In genomic region chr11:79060081-79060480, GRCh38 we compare ENCODE assay signal across 28 cellular contexts.
DNase-seq lines count a peak whose midpoint lies in the region; ATAC-seq and TF ChIP-seq lines count a peak whose summit lies in the region.
"Had no signal": no experiment of that assay in that cellular context is flagged by ENCODE, and none has a peak within 500 bp of the region (broad histone marks: within the 10 kb centered on the region; RNA-seq: fewer than 3 reads in every experiment).

No MANE protein-coding gene starts in this region.

- no peaks in the 10 kb centered on the region for H3K79me2 ChIP-seq in neural progenitor cell (ENCODE audit: low read depth)

- no peak for TF ChIP-seq CTCF in BE2C (IDR thresholded peaks at IDR 0.05; ENCODE audit: low read depth, low read length)
- TF ChIP-seq CTCF in chondrocyte (IDR thresholded peaks at IDR 0.05) = no peak
- TF ChIP-seq CTCF in neural progenitor cell (IDR thresholded peaks at IDR 0.05) = no peak

- no peaks in the 10 kb centered on the region for H3K27me3 Mint-ChIP-seq in chondrocyte (ENCODE audit: low read depth)
- peaks cover 7% of the 10 kb centered on the region for H3K27me3 Mint-ChIP-seq in neural progenitor cell (ENCODE audit: insufficient read depth, low read depth)

- H3K4me3 ChIP-seq in BE2C (ENCODE audit: low read depth, low read length) (no peak overlapping the region), neural progenitor cell (no peak overlapping the region), MG63 (no peak overlapping the region)
- H3K4me3 ChIP-seq: GM23248 had no signal

- no peaks in the 10 kb centered on the region for H3K36me3 Mint-ChIP-seq in chondrocyte (ENCODE audit: low read depth)
- peaks cover 6% of the 10 kb centered on the region for H3K36me3 Mint-ChIP-seq in neural progenitor cell
- H3K36me3 Mint-ChIP-seq: activated naive CD8-positive, alpha-beta T cell treated with anti-CD3 and anti-CD28 coated beads for 36 hours; stimulated activated memory B cell treated with anti-CD40 and anti-IgM and Interleukin-4, amounts not matched to agents 10 μg/mL and 1 μg/mL and 100 μg/mL, for 72 hours; T-cell had no signal

- peak overlapping the region; percentile 14 for H2AFZ ChIP-seq in neural progenitor cell (replicated peaks)
- H2AFZ ChIP-seq: GM23248 had no signal

- H3K9me3 ChIP-seq in BE2C = no peaks in the 10 kb centered on the region
- no peaks in the 10 kb centered on the region for H3K9me3 ChIP-seq in neural progenitor cell (ENCODE audit: low read depth)
- H3K9me3 ChIP-seq in MG63 = no peaks in the 10 kb centered on the region

- H3K4me1 ChIP-seq in BE2C (peaks cover 37% of the 10 kb centered on the region), neural progenitor cell (peaks cover 20% of the 10 kb centered on the region)

- no peak overlapping the region for H3K27ac ChIP-seq in neural progenitor cell
- H3K27ac ChIP-seq: GM23248 had no signal

- ATAC-seq in GM21737 (IDR thresholded peaks at IDR 0.05; ENCODE audit: unreplicated experiment) (no peak), HG03565 (IDR thresholded peaks at IDR 0.05; ENCODE audit: unreplicated experiment) (no peak)
- ATAC-seq: left lobe of liver; stimulated activated memory B cell treated with anti-CD40 and anti-IgM and Interleukin-4, amounts not matched to agents 10 μg/mL and 1 μg/mL and 100 μg/mL, for 72 hours; T-cell had no signal

- H3K27me3 ChIP-seq in BE2C (no peaks in the 10 kb centered on the region), neural progenitor cell (no peaks in the 10 kb centered on the region), MG63 (no peaks in the 10 kb centered on the region)

- H3K4me3 Mint-ChIP-seq in chondrocyte (ENCODE audit: unreplicated experiment) = no peak overlapping the region
- H3K4me3 Mint-ChIP-seq in neural progenitor cell = peak overlapping the region; percentile 61
- H3K4me3 Mint-ChIP-seq: activated naive CD8-positive, alpha-beta T cell treated with anti-CD3 and anti-CD28 coated beads for 36 hours; activated T-cell treated with anti-CD3 and anti-CD28 coated beads, Interleukin-2, amount 50 U/mL, for 24 hours; CD4-positive, alpha-beta T cell; stimulated activated memory B cell treated with anti-CD40 and anti-IgM and Interleukin-4, amounts not matched to agents 10 μg/mL and 1 μg/mL and 100 μg/mL, for 72 hours; T-cell had no signal

- H3K27ac Mint-ChIP-seq in chondrocyte (ENCODE audit: unreplicated experiment) (peak overlapping the region; percentile 11), neural progenitor cell (peak overlapping the region; percentile 9)
- H3K27ac Mint-ChIP-seq: activated naive CD8-positive, alpha-beta T cell treated with anti-CD3 and anti-CD28 coated beads for 36 hours; activated T-cell treated with anti-CD3 and anti-CD28 coated beads, Interleukin-2, amount 50 U/mL, for 24 hours; CD4-positive, alpha-beta T cell; stimulated activated memory B cell treated with anti-CD40 and anti-IgM and Interleukin-4, amounts not matched to agents 10 μg/mL and 1 μg/mL and 100 μg/mL, for 72 hours; T-cell had no signal

- H3K36me3 ChIP-seq in BE2C (no peaks in the 10 kb centered on the region), neural progenitor cell (no peaks in the 10 kb centered on the region), MG63 (no peaks in the 10 kb centered on the region)

- H4K20me1 ChIP-seq in neural progenitor cell (ENCODE audit: low read depth) = no peaks in the 10 kb centered on the region

- H3K4me1 Mint-ChIP-seq in chondrocyte (ENCODE audit: low read depth) = peaks cover 22% of the 10 kb centered on the region
- H3K4me1 Mint-ChIP-seq in neural progenitor cell = peaks cover 42% of the 10 kb centered on the region
- H3K4me1 Mint-ChIP-seq: activated naive CD8-positive, alpha-beta T cell treated with anti-CD3 and anti-CD28 coated beads for 36 hours; stimulated activated memory B cell treated with anti-CD40 and anti-IgM and Interleukin-4, amounts not matched to agents 10 μg/mL and 1 μg/mL and 100 μg/mL, for 72 hours; T-cell had no signal

- H3K9me3 Mint-ChIP-seq in chondrocyte (ENCODE audit: low read depth) (no peaks in the 10 kb centered on the region), neural progenitor cell (no peaks in the 10 kb centered on the region)
- H3K9me3 Mint-ChIP-seq: activated naive CD8-positive, alpha-beta T cell treated with anti-CD3 and anti-CD28 coated beads for 36 hours; activated T-cell treated with anti-CD3 and anti-CD28 coated beads, Interleukin-2, amount 50 U/mL, for 24 hours; CD4-positive, alpha-beta T cell; stimulated activated memory B cell treated with anti-CD40 and anti-IgM and Interleukin-4, amounts not matched to agents 10 μg/mL and 1 μg/mL and 100 μg/mL, for 72 hours; T-cell had no signal

- H3K9ac ChIP-seq in neural progenitor cell = no peak overlapping the region
- H3K9ac ChIP-seq: GM23248 had no signal

- peak overlapping the region; percentile 34 for H3K4me2 ChIP-seq in neural progenitor cell

- no peaks in the 10 kb centered on the region for H3F3A ChIP-seq in neural progenitor cell (ENCODE audit: low read depth)

- DNase-seq in BE2C (peak; percentile 37), NCI-H1417 treated with DMSO at 0.1 percent for 48 hours (lab: John Stamatoyannopoulos, UW) (peak; percentile 49), chondrocyte (ENCODE audit: low spot score) (no peak), neural progenitor cell (ENCODE audit: low spot score) (no peak), NK-92 (lab: John Stamatoyannopoulos, UW; ENCODE audit: unreplicated experiment) (no peak), MG63 (no peak)
- DNase-seq: activated CD4-positive, alpha-beta T cell treated with anti-CD3 and anti-CD28 coated beads, Interleukin-2, amount 50 U/mL, for 1 hour; activated CD4-positive, CD25-positive, alpha-beta regulatory T cell; activated gamma-delta T cell; activated naive CD8-positive, alpha-beta T cell treated with anti-CD3 and anti-CD28 coated beads for 36 hours; activated T-cell treated with anti-CD3 and anti-CD28 coated beads, Interleukin-2, amount 50 U/mL, for 24 hours; AML-193; CD4-positive, alpha-beta T cell; cortex of kidney; DMS79 treated with DMSO at 0.1 percent for 48 hours; effector memory CD4-positive, alpha-beta T cell; erythroblast; KBM-7; mesenchymal stem cell; NCI-H1105 treated with DMSO at 0.1 percent for 48 hours; NCI-H226; NCI-H82; T-cell had no signal

Comparison
In these comparisons a context has a peak if more than half of its experiments do, and no peak if none do; other contexts are left out.
1. DNase-seq: peak in BE2C (single experiment) and NCI-H1417 treated with DMSO at 0.1 percent for 48 hours (single experiment); none in chondrocyte (single experiment), neural progenitor cell (single experiment), NK-92 (single experiment) and MG63 (single experiment).